Comparison of ENCODE assay signal across 1 cellular context in the genomic region with DNA sequence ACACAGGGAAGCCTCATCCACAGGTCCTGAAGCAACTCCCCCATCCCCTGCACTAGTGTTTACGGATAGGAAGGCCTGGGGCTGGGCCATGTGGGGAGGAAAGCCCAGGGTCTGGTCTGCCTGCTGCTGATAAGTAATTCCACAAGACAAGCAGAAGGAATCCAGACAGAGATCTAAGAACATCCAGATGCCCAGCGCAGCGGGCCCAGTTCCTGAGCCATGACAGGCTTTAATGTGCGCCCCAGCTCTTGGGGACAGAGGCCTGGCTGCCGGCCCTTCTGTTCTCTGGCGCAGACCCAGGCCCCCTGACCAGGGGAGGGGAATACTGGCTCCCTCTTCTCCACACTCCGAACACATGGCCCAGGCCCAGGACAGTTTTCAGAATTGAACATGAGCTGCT.
TF ChIP-seq lines count a peak whose summit lies in the region.

No MANE protein-coding gene starts in this region.

TF ChIP-seq in SK-N-SH treated with all-trans-retinoic acid at 6 μM for 48 hours, 23 proteins besides CTCF, POLR2A, EP300 and RAD21 (continued from another document):
- TF ChIP-seq, protein P1, sequence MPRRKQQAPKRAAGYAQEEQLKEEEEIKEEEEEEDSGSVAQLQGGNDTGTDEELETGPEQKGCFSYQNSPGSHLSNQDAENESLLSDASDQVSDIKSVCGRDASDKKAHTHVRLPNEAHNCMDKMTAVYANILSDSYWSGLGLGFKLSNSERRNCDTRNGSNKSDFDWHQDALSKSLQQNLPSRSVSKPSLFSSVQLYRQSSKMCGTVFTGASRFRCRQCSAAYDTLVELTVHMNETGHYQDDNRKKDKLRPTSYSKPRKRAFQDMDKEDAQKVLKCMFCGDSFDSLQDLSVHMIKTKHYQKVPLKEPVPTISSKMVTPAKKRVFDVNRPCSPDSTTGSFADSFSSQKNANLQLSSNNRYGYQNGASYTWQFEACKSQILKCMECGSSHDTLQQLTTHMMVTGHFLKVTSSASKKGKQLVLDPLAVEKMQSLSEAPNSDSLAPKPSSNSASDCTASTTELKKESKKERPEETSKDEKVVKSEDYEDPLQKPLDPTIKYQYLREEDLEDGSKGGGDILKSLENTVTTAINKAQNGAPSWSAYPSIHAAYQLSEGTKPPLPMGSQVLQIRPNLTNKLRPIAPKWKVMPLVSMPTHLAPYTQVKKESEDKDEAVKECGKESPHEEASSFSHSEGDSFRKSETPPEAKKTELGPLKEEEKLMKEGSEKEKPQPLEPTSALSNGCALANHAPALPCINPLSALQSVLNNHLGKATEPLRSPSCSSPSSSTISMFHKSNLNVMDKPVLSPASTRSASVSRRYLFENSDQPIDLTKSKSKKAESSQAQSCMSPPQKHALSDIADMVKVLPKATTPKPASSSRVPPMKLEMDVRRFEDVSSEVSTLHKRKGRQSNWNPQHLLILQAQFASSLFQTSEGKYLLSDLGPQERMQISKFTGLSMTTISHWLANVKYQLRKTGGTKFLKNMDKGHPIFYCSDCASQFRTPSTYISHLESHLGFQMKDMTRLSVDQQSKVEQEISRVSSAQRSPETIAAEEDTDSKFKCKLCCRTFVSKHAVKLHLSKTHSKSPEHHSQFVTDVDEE (CRISPR knock-in tag; IDR thresholded peaks at IDR 0.05) = peak; percentile 89
- no peak for TF ChIP-seq OSR1 (CRISPR knock-in tag; IDR thresholded peaks at IDR 0.05)
- TF ChIP-seq, protein P2, sequence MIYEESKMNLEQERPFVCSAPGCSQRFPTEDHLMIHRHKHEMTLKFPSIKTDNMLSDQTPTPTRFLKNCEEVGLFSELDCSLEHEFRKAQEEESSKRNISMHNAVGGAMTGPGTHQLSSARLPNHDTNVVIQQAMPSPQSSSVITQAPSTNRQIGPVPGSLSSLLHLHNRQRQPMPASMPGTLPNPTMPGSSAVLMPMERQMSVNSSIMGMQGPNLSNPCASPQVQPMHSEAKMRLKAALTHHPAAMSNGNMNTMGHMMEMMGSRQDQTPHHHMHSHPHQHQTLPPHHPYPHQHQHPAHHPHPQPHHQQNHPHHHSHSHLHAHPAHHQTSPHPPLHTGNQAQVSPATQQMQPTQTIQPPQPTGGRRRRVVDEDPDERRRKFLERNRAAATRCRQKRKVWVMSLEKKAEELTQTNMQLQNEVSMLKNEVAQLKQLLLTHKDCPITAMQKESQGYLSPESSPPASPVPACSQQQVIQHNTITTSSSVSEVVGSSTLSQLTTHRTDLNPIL (CRISPR knock-in tag; IDR thresholded peaks at IDR 0.05; ENCODE audit: low read depth) = no peak; the same call in 1 of the 2 replicates
- no peak for TF ChIP-seq TOX (CRISPR knock-in tag; IDR thresholded peaks at IDR 0.05; ENCODE audit: borderline replicate concordance)
- no peak for TF ChIP-seq ZFP3 (CRISPR knock-in tag; IDR thresholded peaks at IDR 0.05)
- TF ChIP-seq RARB (CRISPR knock-in tag; IDR thresholded peaks at IDR 0.05) = no peak
- 0 out of 2 replicates have a peak, but pooled peaks have one; percentile 15 for TF ChIP-seq ZNF565 (CRISPR knock-in tag; conservative IDR thresholded peaks at IDR 0.05; ENCODE audit: low read depth)
- TF ChIP-seq ZNF8 (CRISPR knock-in tag; IDR thresholded peaks at IDR 0.05) = peak; percentile 59; the same call in 1 of the 2 replicates
- no peak for TF ChIP-seq ARNTL (CRISPR knock-in tag; IDR thresholded peaks at IDR 0.05; ENCODE audit: borderline replicate concordance, low read depth)
- no peak for TF ChIP-seq ZC3H10 (CRISPR knock-in tag; IDR thresholded peaks at IDR 0.05)
- TF ChIP-seq, protein P3, sequence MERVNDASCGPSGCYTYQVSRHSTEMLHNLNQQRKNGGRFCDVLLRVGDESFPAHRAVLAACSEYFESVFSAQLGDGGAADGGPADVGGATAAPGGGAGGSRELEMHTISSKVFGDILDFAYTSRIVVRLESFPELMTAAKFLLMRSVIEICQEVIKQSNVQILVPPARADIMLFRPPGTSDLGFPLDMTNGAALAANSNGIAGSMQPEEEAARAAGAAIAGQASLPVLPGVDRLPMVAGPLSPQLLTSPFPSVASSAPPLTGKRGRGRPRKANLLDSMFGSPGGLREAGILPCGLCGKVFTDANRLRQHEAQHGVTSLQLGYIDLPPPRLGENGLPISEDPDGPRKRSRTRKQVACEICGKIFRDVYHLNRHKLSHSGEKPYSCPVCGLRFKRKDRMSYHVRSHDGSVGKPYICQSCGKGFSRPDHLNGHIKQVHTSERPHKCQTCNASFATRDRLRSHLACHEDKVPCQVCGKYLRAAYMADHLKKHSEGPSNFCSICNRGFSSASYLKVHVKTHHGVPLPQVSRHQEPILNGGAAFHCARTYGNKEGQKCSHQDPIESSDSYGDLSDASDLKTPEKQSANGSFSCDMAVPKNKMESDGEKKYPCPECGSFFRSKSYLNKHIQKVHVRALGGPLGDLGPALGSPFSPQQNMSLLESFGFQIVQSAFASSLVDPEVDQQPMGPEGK (CRISPR knock-in tag; IDR thresholded peaks at IDR 0.05; ENCODE audit: borderline replicate concordance) = no peak
- TF ChIP-seq, protein P4, sequence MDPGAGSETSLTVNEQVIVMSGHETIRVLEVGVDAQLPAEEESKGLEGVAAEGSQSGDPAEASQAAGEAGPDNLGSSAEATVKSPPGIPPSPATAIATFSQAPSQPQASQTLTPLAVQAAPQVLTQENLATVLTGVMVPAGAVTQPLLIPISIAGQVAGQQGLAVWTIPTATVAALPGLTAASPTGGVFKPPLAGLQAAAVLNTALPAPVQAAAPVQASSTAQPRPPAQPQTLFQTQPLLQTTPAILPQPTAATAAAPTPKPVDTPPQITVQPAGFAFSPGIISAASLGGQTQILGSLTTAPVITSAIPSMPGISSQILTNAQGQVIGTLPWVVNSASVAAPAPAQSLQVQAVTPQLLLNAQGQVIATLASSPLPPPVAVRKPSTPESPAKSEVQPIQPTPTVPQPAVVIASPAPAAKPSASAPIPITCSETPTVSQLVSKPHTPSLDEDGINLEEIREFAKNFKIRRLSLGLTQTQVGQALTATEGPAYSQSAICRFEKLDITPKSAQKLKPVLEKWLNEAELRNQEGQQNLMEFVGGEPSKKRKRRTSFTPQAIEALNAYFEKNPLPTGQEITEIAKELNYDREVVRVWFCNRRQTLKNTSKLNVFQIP (CRISPR knock-in tag; IDR thresholded peaks at IDR 0.05; ENCODE audit: borderline replicate concordance, low read depth) = no peak; the same call in 1 of the 2 replicates
- TF ChIP-seq TCF4 (CRISPR knock-in tag; IDR thresholded peaks at IDR 0.05; ENCODE audit: borderline replicate concordance) = peak; percentile 99
- TF ChIP-seq ESRRG (CRISPR knock-in tag; IDR thresholded peaks at IDR 0.05) = no peak
- no peak for TF ChIP-seq GLIS3 (CRISPR knock-in tag; IDR thresholded peaks at IDR 0.05)
- TF ChIP-seq ZFP30 (CRISPR knock-in tag; IDR thresholded peaks at IDR 0.05) = no peak
- TF ChIP-seq ISL1 (CRISPR knock-in tag; IDR thresholded peaks at IDR 0.05) = 0 out of 2 replicates have a peak, but pooled peaks have one; percentile 15
- TF ChIP-seq BACH2 (CRISPR knock-in tag; IDR thresholded peaks at IDR 0.05; ENCODE audit: borderline replicate concordance) = no peak
- TF ChIP-seq PPARA (CRISPR knock-in tag; IDR thresholded peaks at IDR 0.05; ENCODE audit: borderline replicate concordance) = no peak
